18 cellular contexts compared by ENCODE assay signal in the genomic region with DNA sequence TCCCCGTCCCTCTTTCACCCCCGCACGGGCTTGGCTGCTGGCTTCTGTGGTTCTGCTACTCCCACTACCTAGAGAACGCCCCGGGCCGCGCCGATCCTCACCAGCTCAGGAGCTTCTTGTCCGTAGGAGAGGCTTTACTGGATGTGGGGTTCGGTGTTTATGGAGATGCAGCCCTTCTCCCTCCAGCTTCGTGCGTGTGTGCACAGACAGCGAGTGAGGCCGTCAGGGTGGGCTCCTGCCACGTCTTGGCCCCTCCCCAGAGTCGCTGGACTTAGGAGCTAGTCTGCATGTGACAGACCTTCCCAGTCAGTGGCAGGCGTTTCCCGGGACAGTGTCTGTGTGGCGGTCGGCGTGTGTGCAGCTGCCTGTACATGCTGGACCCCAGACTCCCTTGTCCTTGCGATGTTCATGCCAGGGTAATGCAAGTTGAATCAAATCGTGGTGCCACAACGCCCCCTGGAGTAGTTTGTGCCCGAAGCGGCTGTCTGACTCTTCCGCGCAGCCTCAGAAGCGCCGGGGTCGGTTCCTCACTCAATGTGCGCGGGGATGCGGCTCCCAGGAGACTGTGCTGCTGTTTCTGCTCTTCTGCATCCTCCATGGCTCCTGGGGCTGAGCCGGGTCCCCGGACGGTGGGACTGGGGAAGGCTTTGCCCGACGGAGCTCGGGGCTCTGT. TPM values are rescaled to one million over a fixed set of nuclear protein-coding genes. Genes with fewer than 3 reads are reported as not detected.
"Had no signal": no experiment of that assay in that cellular context is flagged by ENCODE, and none has a peak within 500 bp of the region (broad histone marks: within the 10 kb centered on the region; RNA-seq: fewer than 3 reads in every experiment).

No MANE protein-coding gene starts in this region.

RNA-seq across cellular contexts. Expression of a gene that starts 32.6 kb away (rescaled TPM):
- total RNA-seq: activated naive CD8-positive, alpha-beta T cell treated with anti-CD3 and anti-CD28 coated beads for 36 hours; activated T-helper 17 cell treated with anti-CD3 and anti-CD28 coated beads, Interleukin-2, amount 50 U/mL, for 72 hours; cardiac muscle cell; dorsolateral prefrontal cortex; endodermal cell; epithelial cell of proximal tubule; fibroblast of lung; foreskin keratinocyte; left cardiac atrium; lung microvascular endothelial cell; myocyte; osteoblast; prostate gland; right atrium auricular region; skeletal muscle tissue; stomach; T-helper 1 cell treated with Interleukin-12 subunit alpha and Interleukin-12 subunit beta and Interleukin-4 antibody, amounts not matched to agents 30 ng/mL and 1 ng/mL, for 36 hours; temporal lobe had no signal
